Comparison of ENCODE assay signal across 17 cellular contexts in genomic region chr17:80274317-80274716, GRCh38. TPM values are rescaled to one million over a fixed set of nuclear protein-coding genes. Genes with fewer than 3 reads are reported as not detected.
A peak's percentile ranks its signal among the peaks of the same experiment; 100 is the strongest.
DNase-seq lines count a peak whose midpoint lies in the region; ATAC-seq and TF ChIP-seq lines count a peak whose summit lies in the region.
"Had no signal": no experiment of that assay in that cellular context is flagged by ENCODE, and none has a peak within 500 bp of the region (broad histone marks: within the 10 kb centered on the region; RNA-seq: fewer than 3 reads in every experiment).

No MANE protein-coding gene starts in this region.

- POLR2A ChIA-PET in activated CD4-positive, alpha-beta T cell treated with anti-CD3 and anti-CD28 coated beads for 36 hours (lab: Charles Lee): no interaction called here
- POLR2A ChIA-PET in activated naive CD8-positive, alpha-beta T cell treated with anti-CD3 and anti-CD28 coated beads, Interleukin-2, amount 10 ng/mL, durations not matched to agents 7 days and 5 days (lab: Charles Lee): interaction anchor here (0.6 to 4.6 kb wide), 3 partner anchors 10 to 129 kb away, joined by 3 to 26 read pairs (median 3); no protein-coding TSS in a partner anchor

- CTCF ChIA-PET in activated CD4-positive, alpha-beta T cell treated with anti-CD3 and anti-CD28 coated beads for 36 hours (lab: Charles Lee): no interaction called here

- H3K27ac ChIP-seq in neural progenitor cell: no peak overlapping the region
- no peak overlapping the region for H3K27ac ChIP-seq in caudate nucleus (ENCODE audit: low read depth, low read length)
- H3K27ac ChIP-seq: dorsolateral prefrontal cortex, heart left ventricle, WERI-Rb-1 had no signal

- H3K27me3 ChIP-seq in H7 (ENCODE audit: control insufficient read depth, insufficient read depth, low read length) (no peaks in the 10 kb centered on the region), neural progenitor cell (no peaks in the 10 kb centered on the region)
- H3K27me3 ChIP-seq: dorsolateral prefrontal cortex, heart left ventricle had no signal

- DNase-seq in activated CD4-positive, alpha-beta T cell treated with anti-CD3 and anti-CD28 coated beads for 36 hours: no peak
- DNase-seq in activated CD4-positive, alpha-beta T cell treated with anti-CD3 and anti-CD28 coated beads, Interleukin-2, amount 50 U/mL, for 4 hours: no peak
- DNase-seq in H7: peak; percentile 64
- DNase-seq in activated naive CD8-positive, alpha-beta T cell treated with anti-CD3 and anti-CD28 coated beads, Interleukin-2, amount 10 ng/mL, durations not matched to agents 7 days and 5 days: no peak
- DNase-seq in neural progenitor cell (ENCODE audit: low spot score): no peak
- DNase-seq in caudate nucleus (lab: John Stamatoyannopoulos, UW): no peak
- DNase-seq in left ventricle myocardium superior: no peak
- DNase-seq: COR-L47; dorsolateral prefrontal cortex; heart left ventricle; NCI-H2029; NCI-H510A treated with DMSO at 0.1 percent for 48 hours; posterior cingulate gyrus; small intestine; stimulated activated naive CD4-positive, alpha-beta T cell treated with Interleukin-2 at 50 U/mL for 16 hours; WERI-Rb-1 had no signal

- peaks cover 49% of the 10 kb centered on the region for H3K36me3 Mint-ChIP-seq in activated CD4-positive, alpha-beta T cell treated with anti-CD3 and anti-CD28 coated beads for 36 hours (ENCODE audit: low read depth)
- H3K36me3 Mint-ChIP-seq in activated naive CD8-positive, alpha-beta T cell treated with anti-CD3 and anti-CD28 coated beads, Interleukin-2, amount 10 ng/mL, durations not matched to agents 7 days and 5 days: peaks cover 35% of the 10 kb centered on the region
- peaks cover 12% of the 10 kb centered on the region for H3K36me3 Mint-ChIP-seq in neural progenitor cell

- no peaks in the 10 kb centered on the region for H3K27me3 Mint-ChIP-seq in activated CD4-positive, alpha-beta T cell treated with anti-CD3 and anti-CD28 coated beads for 36 hours
- no peaks in the 10 kb centered on the region for H3K27me3 Mint-ChIP-seq in activated naive CD8-positive, alpha-beta T cell treated with anti-CD3 and anti-CD28 coated beads, Interleukin-2, amount 10 ng/mL, durations not matched to agents 7 days and 5 days
- peaks cover 2% of the 10 kb centered on the region for H3K27me3 Mint-ChIP-seq in neural progenitor cell (ENCODE audit: insufficient read depth, low read depth)

- H3K36me3 ChIP-seq in H7 (replicated peaks; ENCODE audit: control insufficient read depth, insufficient read depth, low read length): no peaks in the 10 kb centered on the region; the same call in none of the 2 replicates
- no peaks in the 10 kb centered on the region for H3K36me3 ChIP-seq in neural progenitor cell

- intact Hi-C loops in activated CD4-positive, alpha-beta T cell treated with anti-CD3 and anti-CD28 coated beads for 36 hours (cut with DNase I, micrococcal nuclease): no loop called here
- intact Hi-C loops in left ventricle myocardium superior (cut with micrococcal nuclease): no loop called here

- H3K27ac Mint-ChIP-seq in activated CD4-positive, alpha-beta T cell treated with anti-CD3 and anti-CD28 coated beads for 36 hours: peak overlapping the region; percentile 73
- H3K27ac Mint-ChIP-seq in activated naive CD8-positive, alpha-beta T cell treated with anti-CD3 and anti-CD28 coated beads, Interleukin-2, amount 10 ng/mL, durations not matched to agents 7 days and 5 days: peak overlapping the region; percentile 55
- peak overlapping the region; percentile 19 for H3K27ac Mint-ChIP-seq in neural progenitor cell

- peaks cover 20% of the 10 kb centered on the region for H3F3A ChIP-seq in neural progenitor cell (ENCODE audit: low read depth)

- H3K4me2 ChIP-seq in neural progenitor cell: no peak overlapping the region

- H3K9ac ChIP-seq in neural progenitor cell: no peak overlapping the region

- no peak for ATAC-seq in activated CD4-positive, alpha-beta T cell treated with anti-CD3 and anti-CD28 coated beads for 36 hours
- ATAC-seq in activated naive CD8-positive, alpha-beta T cell treated with anti-CD3 and anti-CD28 coated beads, Interleukin-2, amount 10 ng/mL, durations not matched to agents 7 days and 5 days (ENCODE audit: low read depth): no peak
- ATAC-seq in HG02610 (IDR thresholded peaks at IDR 0.05; ENCODE audit: unreplicated experiment) (no peak), left ventricle myocardium superior (no peak)
- ATAC-seq: heart left ventricle had no signal

- no peaks in the 10 kb centered on the region for H3K9me3 Mint-ChIP-seq in activated CD4-positive, alpha-beta T cell treated with anti-CD3 and anti-CD28 coated beads for 36 hours (ENCODE audit: low read depth)
- H3K9me3 Mint-ChIP-seq in activated naive CD8-positive, alpha-beta T cell treated with anti-CD3 and anti-CD28 coated beads, Interleukin-2, amount 10 ng/mL, durations not matched to agents 7 days and 5 days: no peaks in the 10 kb centered on the region
- H3K9me3 Mint-ChIP-seq in neural progenitor cell: no peaks in the 10 kb centered on the region

- peaks cover 11% of the 10 kb centered on the region for H3K4me1 ChIP-seq in neural progenitor cell

- peaks cover 46% of the 10 kb centered on the region for H3K4me1 Mint-ChIP-seq in activated CD4-positive, alpha-beta T cell treated with anti-CD3 and anti-CD28 coated beads for 36 hours
- H3K4me1 Mint-ChIP-seq in activated naive CD8-positive, alpha-beta T cell treated with anti-CD3 and anti-CD28 coated beads, Interleukin-2, amount 10 ng/mL, durations not matched to agents 7 days and 5 days: peaks cover 27% of the 10 kb centered on the region
- H3K4me1 Mint-ChIP-seq in neural progenitor cell: peaks cover 8% of the 10 kb centered on the region

- H3K4me3 ChIP-seq in H7 (ENCODE audit: insufficient read depth, low read depth, low read length) (no peak overlapping the region), neural progenitor cell (no peak overlapping the region)
- H3K4me3 ChIP-seq: dorsolateral prefrontal cortex, heart left ventricle had no signal

- peaks cover 11% of the 10 kb centered on the region for H4K20me1 ChIP-seq in neural progenitor cell (ENCODE audit: low read depth)

- H3K9me3 ChIP-seq in neural progenitor cell (ENCODE audit: low read depth): no peaks in the 10 kb centered on the region
- H3K9me3 ChIP-seq: heart left ventricle had no signal

- no peak for TF ChIP-seq CTCF in neural progenitor cell (IDR thresholded peaks at IDR 0.05)

- no peak overlapping the region for H2AFZ ChIP-seq in neural progenitor cell (replicated peaks)

- peak overlapping the region; percentile 12 for H3K4me3 Mint-ChIP-seq in activated CD4-positive, alpha-beta T cell treated with anti-CD3 and anti-CD28 coated beads for 36 hours
- H3K4me3 Mint-ChIP-seq in activated naive CD8-positive, alpha-beta T cell treated with anti-CD3 and anti-CD28 coated beads, Interleukin-2, amount 10 ng/mL, durations not matched to agents 7 days and 5 days: peak overlapping the region; percentile 25
- H3K4me3 Mint-ChIP-seq in neural progenitor cell: no peak overlapping the region

- no peaks in the 10 kb centered on the region for H3K79me2 ChIP-seq in neural progenitor cell (ENCODE audit: low read depth)

RNA-seq across cellular contexts. Expression of gene RNF213, which starts 13.7 kb away (rescaled TPM):
- total RNA-seq in activated CD4-positive, alpha-beta T cell treated with anti-CD3 and anti-CD28 coated beads for 36 hours: 100 to 1,000 TPM; 334 to 366 TPM
- 29.4 and 48.8 TPM in 2 replicates for total RNA-seq in H7 (2014; rRNA removed; shearing (Covaris generic))
- 100 to 1,000 TPM; 488 TPM for total RNA-seq in activated naive CD8-positive, alpha-beta T cell treated with anti-CD3 and anti-CD28 coated beads, Interleukin-2, amount 10 ng/mL, durations not matched to agents 7 days and 5 days
- total RNA-seq in neural progenitor cell (ENCODE audit: low replicate concordance): 19.8 and 23.7 TPM in 2 replicates
- total RNA-seq in left ventricle myocardium superior: 25.7 TPM

RNA-seq across cellular contexts. Expression of gene SLC26A11, which starts 54.1 kb away (rescaled TPM):
- total RNA-seq in activated CD4-positive, alpha-beta T cell treated with anti-CD3 and anti-CD28 coated beads for 36 hours: 1 to 10 TPM; 4.7 to 4.9 TPM
- 19.4 and 20.6 TPM in 2 replicates for total RNA-seq in H7 (2014; rRNA removed; shearing (Covaris generic))
- total RNA-seq in activated naive CD8-positive, alpha-beta T cell treated with anti-CD3 and anti-CD28 coated beads, Interleukin-2, amount 10 ng/mL, durations not matched to agents 7 days and 5 days: 10 to 100 TPM; 45.3 to 45.4 TPM
- 7.9 and 24.1 TPM in 2 replicates for total RNA-seq in neural progenitor cell (ENCODE audit: low replicate concordance)
- total RNA-seq in left ventricle myocardium superior: 10.6 TPM

RNA-seq across cellular contexts. Expression of gene SGSH, which starts 54.2 kb away (rescaled TPM):
- 10 to 100 TPM; 20.2 to 22.7 TPM for total RNA-seq in activated CD4-positive, alpha-beta T cell treated with anti-CD3 and anti-CD28 coated beads for 36 hours
- 10.2 and 12.5 TPM in 2 replicates for total RNA-seq in H7 (2014; rRNA removed; shearing (Covaris generic))
- 10 to 100 TPM; 51.3 to 57.1 TPM for total RNA-seq in activated naive CD8-positive, alpha-beta T cell treated with anti-CD3 and anti-CD28 coated beads, Interleukin-2, amount 10 ng/mL, durations not matched to agents 7 days and 5 days
- total RNA-seq in neural progenitor cell (ENCODE audit: low replicate concordance): 7.2 and 12.4 TPM in 2 replicates
- total RNA-seq in left ventricle myocardium superior: 11.4 TPM

Comparison
In these comparisons a context has a peak if more than half of its experiments do, and no peak if none do; other contexts are left out.
1. H3K27ac Mint-ChIP-seq: peak in every context shown above with its lines; median percentile 73 in activated CD4-positive, alpha-beta T cell treated with anti-CD3 and anti-CD28 coated beads for 36 hours; 55 in activated naive CD8-positive, alpha-beta T cell treated with anti-CD3 and anti-CD28 coated beads, Interleukin-2, amount 10 ng/mL, durations not matched to agents 7 days and 5 days; 19 in neural progenitor cell.